ENCODE assay signal across 18 cellular contexts in genomic region chr1:168774241-168774640, GRCh38. TPM values are rescaled to one million over a fixed set of nuclear protein-coding genes. Genes with fewer than 3 reads are reported as not detected.
DNase-seq lines count a peak whose midpoint lies in the region; ATAC-seq and TF ChIP-seq lines count a peak whose summit lies in the region.
"Had no signal": no experiment of that assay in that cellular context is flagged by ENCODE, and none has a peak within 500 bp of the region (broad histone marks: within the 10 kb centered on the region; RNA-seq: fewer than 3 reads in every experiment).

No MANE protein-coding gene starts in this region.

- WGBS in hepatocyte (ENCODE audit: low lambda C conversion rate, missing lambda C conversion rate), result 63% methylated on average over 1 of the region's 1 CpG

- H3K27me3 ChIP-seq in hepatocyte, result no peaks in the 10 kb centered on the region
- H3K27me3 ChIP-seq: vagina had no signal

- no peak for TF ChIP-seq CTCF in hepatocyte (IDR thresholded peaks at IDR 0.05; ENCODE audit: poor library complexity)

- peaks cover 13% of the 10 kb centered on the region for H3K4me1 ChIP-seq in hepatocyte (ENCODE audit: insufficient read depth)
- H3K4me1 ChIP-seq: A549, vagina had no signal

- DNase-seq in AG20443 (ENCODE audit: low spot score) (peak; percentile 58), fibroblast of gingiva (ENCODE audit: low read depth) (peak; percentile 26), hepatocyte (ENCODE audit: low spot score) (peak; percentile 31), renal cortical epithelial cell (ENCODE audit: low read depth) (peak; percentile 17), NCI-H1092 treated with DMSO at 0.1 percent for 48 hours (lab: John Stamatoyannopoulos, UW) (no peak)
- DNase-seq: activated CD4-positive, alpha-beta T cell treated with anti-CD3 and anti-CD28 coated beads, Interleukin-2, amount 50 U/mL, for 4 hours; CD4-positive, CD25-positive, alpha-beta regulatory T cell; DMS53; foreskin melanocyte; NCI-H1048; NCI-H2171; stimulated activated naive B cell treated with anti-CD40 and anti-IgM and Interleukin-4, amounts not matched to agents 10 μg/mL and 1 μg/mL and 100 μg/mL, for 72 hours had no signal

- TF ChIP-seq POLR2A in GM18505 (IDR thresholded peaks at IDR 0.05; ENCODE audit: borderline replicate concordance, extremely low read depth, insufficient read depth, insufficient read length), result no peak

- no peaks in the 10 kb centered on the region for H4K20me1 ChIP-seq in hepatocyte (ENCODE audit: insufficient read depth, poor library complexity, severe bottlenecking)

- peak overlapping the region; percentile 61 for H3K27ac ChIP-seq in hepatocyte
- H3K27ac ChIP-seq: A549, skin epidermis, vagina had no signal

- H3K9me2 ChIP-seq in hepatocyte (replicated peaks; ENCODE audit: insufficient read depth), result no peaks in the 10 kb centered on the region

- no peaks in the 10 kb centered on the region for H3K9me3 ChIP-seq in hepatocyte (ENCODE audit: low read depth)
- H3K9me3 ChIP-seq: A549, vagina had no signal

- H3K79me2 ChIP-seq in hepatocyte, result no peaks in the 10 kb centered on the region

- ATAC-seq in GM18505 (IDR thresholded peaks at IDR 0.05; ENCODE audit: unreplicated experiment) (no peak), HG02610 (IDR thresholded peaks at IDR 0.05; ENCODE audit: unreplicated experiment) (no peak), GM18511 (IDR thresholded peaks at IDR 0.05; ENCODE audit: unreplicated experiment) (no peak)
- ATAC-seq: A549; stimulated activated naive B cell treated with anti-CD40 and anti-IgM and Interleukin-4, amounts not matched to agents 10 μg/mL and 1 μg/mL and 100 μg/mL, for 72 hours had no signal

- H3K4me3 ChIP-seq in hepatocyte, result no peak overlapping the region
- H3K4me3 ChIP-seq: A549, skin epidermis, vagina had no signal

- no peaks in the 10 kb centered on the region for H3K36me3 ChIP-seq in hepatocyte (replicated peaks; ENCODE audit: insufficient read depth, low read depth)
- H3K36me3 ChIP-seq: vagina had no signal

- peak overlapping the region; percentile 6 for H2AFZ ChIP-seq in hepatocyte

- peak overlapping the region; percentile 28 for H3K4me2 ChIP-seq in hepatocyte
- H3K4me2 ChIP-seq: A549 had no signal

RNA-seq across cellular contexts. Expression of gene DPT, which starts 45.2 kb away (rescaled TPM):
- total RNA-seq in hepatocyte (12.5 and 13.5 TPM in 2 replicates), renal cortical epithelial cell (not detected in 2 replicates)
- polyA plus RNA-seq in hepatocyte, result 8.2 and 14.6 TPM in 2 replicates
- total RNA-seq: CD4-positive, CD25-positive, alpha-beta regulatory T cell had no signal
- polyA plus RNA-seq: A549; CD4-positive, CD25-positive, alpha-beta regulatory T cell had no signal

Comparison
In these comparisons a context has a peak if more than half of its experiments do, and no peak if none do; other contexts are left out.
1. RNA of gene DPT, which starts 45.2 kb away (total RNA-seq): 12.5 to 13.5 TPM in hepatocyte; not detected in renal cortical epithelial cell; every median in the first group is over 10 times any median in the second.